ENCODE assay signal across 18 cellular contexts in genomic region chr6:108888052-108888451, GRCh38.
"Had no signal": no experiment of that assay in that cellular context is flagged by ENCODE, and none has a peak within 500 bp of the region (broad histone marks: within the 10 kb centered on the region; RNA-seq: fewer than 3 reads in every experiment).

No MANE protein-coding gene starts in this region.

- H3K27me3 Mint-ChIP-seq: stimulated activated memory B cell treated with anti-CD40 and anti-IgM and Interleukin-4, amounts not matched to agents 10 μg/mL and 1 μg/mL and 100 μg/mL, for 72 hours had no signal

- H3K27ac ChIP-seq: dorsolateral prefrontal cortex, gastrocnemius medialis, psoas muscle, right lobe of liver, tibial artery, upper lobe of left lung, uterus had no signal

- H3K4me1 ChIP-seq: gastrocnemius medialis, upper lobe of left lung, uterus had no signal

- DNase-seq: dorsolateral prefrontal cortex; effector CD8-positive, alpha-beta T cell; gastrocnemius medialis; islet precursor cell; mammary epithelial cell; naive thymus-derived CD4-positive, alpha-beta T cell; nephron progenitor cell; psoas muscle; retina; right lobe of liver; stimulated activated CD4-positive, alpha-beta T cell treated with anti-CD3 and anti-CD28 coated beads, Interleukin-15, amount 100 ng/mL, for 24 hours; stimulated activated CD4-positive, alpha-beta T cell treated with anti-CD3 and anti-CD28 coated beads, Interleukin-1b, Interleukin-23, amount 100 ng/mL, for 48 hours; stimulated activated CD4-positive, alpha-beta T cell treated with anti-CD3 and anti-CD28 coated beads, Interleukin-4, amount 100 ng/mL, for 24 hours; tibial artery; upper lobe of left lung; uterus had no signal

- H3K9me3 ChIP-seq: gastrocnemius medialis, psoas muscle, right lobe of liver, tibial artery, upper lobe of left lung, uterus had no signal

- ATAC-seq: psoas muscle; stimulated activated memory B cell treated with anti-CD40 and anti-IgM and Interleukin-4, amounts not matched to agents 10 μg/mL and 1 μg/mL and 100 μg/mL, for 72 hours had no signal

- H3K4me3 Mint-ChIP-seq: naive thymus-derived CD4-positive, alpha-beta T cell; nephron progenitor cell; stimulated activated memory B cell treated with anti-CD40 and anti-IgM and Interleukin-4, amounts not matched to agents 10 μg/mL and 1 μg/mL and 100 μg/mL, for 72 hours; stimulated activated naive CD8-positive, alpha-beta T cell treated with anti-CD3 and anti-CD28 coated beads, Interleukin-15, Interleukin-2, amounts not matched to agents 100 ng/mL and 50 ng/mL, for 24 hours had no signal

- H3K4me3 ChIP-seq: dorsolateral prefrontal cortex, gastrocnemius medialis, psoas muscle, right lobe of liver, tibial artery, upper lobe of left lung, uterus had no signal

- H3K27me3 ChIP-seq: dorsolateral prefrontal cortex, gastrocnemius medialis, right lobe of liver, tibial artery, upper lobe of left lung, uterus had no signal

- H3K36me3 Mint-ChIP-seq: stimulated activated memory B cell treated with anti-CD40 and anti-IgM and Interleukin-4, amounts not matched to agents 10 μg/mL and 1 μg/mL and 100 μg/mL, for 72 hours had no signal

- H3K36me3 ChIP-seq: gastrocnemius medialis, right lobe of liver, tibial artery, upper lobe of left lung, uterus had no signal

- H3K9me3 Mint-ChIP-seq: nephron progenitor cell; stimulated activated memory B cell treated with anti-CD40 and anti-IgM and Interleukin-4, amounts not matched to agents 10 μg/mL and 1 μg/mL and 100 μg/mL, for 72 hours had no signal

- H3K27ac Mint-ChIP-seq: nephron progenitor cell; stimulated activated memory B cell treated with anti-CD40 and anti-IgM and Interleukin-4, amounts not matched to agents 10 μg/mL and 1 μg/mL and 100 μg/mL, for 72 hours; stimulated activated naive CD8-positive, alpha-beta T cell treated with anti-CD3 and anti-CD28 coated beads, Interleukin-15, Interleukin-2, amounts not matched to agents 100 ng/mL and 50 ng/mL, for 24 hours had no signal
